ENCODE assay signal across 13 cellular contexts in genomic region chr12:96335270-96335669, GRCh38.
DNase-seq lines count a peak whose midpoint lies in the region; ATAC-seq and TF ChIP-seq lines count a peak whose summit lies in the region.
"Had no signal": no experiment of that assay in that cellular context is flagged by ENCODE, and none has a peak within 500 bp of the region (broad histone marks: within the 10 kb centered on the region; RNA-seq: fewer than 3 reads in every experiment).

No MANE protein-coding gene starts in this region.

- no peak overlapping the region for H2AFZ ChIP-seq in smooth muscle cell (ENCODE audit: low read depth)

- DNase-seq in globus pallidus (ENCODE audit: low spot score) (peak; percentile 54), NCI-H2081 (lab: John Stamatoyannopoulos, UW) (no peak), hippocampal formation (lab: John Stamatoyannopoulos, UW) (no peak), sigmoid colon (no peak), smooth muscle cell (lab: John Stamatoyannopoulos, UW; ENCODE audit: unreplicated experiment) (no peak)
- DNase-seq: GDM1, IMR-90, left ventricle myocardium inferior, small intestine had no signal

- H3K79me2 ChIP-seq in smooth muscle cell (ENCODE audit: low read depth) = peaks cover 89% of the 10 kb centered on the region

- H3K27ac ChIP-seq in sigmoid colon (no peak overlapping the region), smooth muscle cell (ENCODE audit: low read depth) (no peak overlapping the region)
- H3K27ac ChIP-seq: left ventricle myocardium inferior, tibial nerve had no signal

- H3K36me3 ChIP-seq in sigmoid colon = peaks cover 0 to 9% (median 0%) of the 10 kb centered on the region in 4 donors
- H3K36me3 ChIP-seq in smooth muscle cell (ENCODE audit: low read depth) = peaks cover 6% of the 10 kb centered on the region

- no peak overlapping the region for H3K4me3 ChIP-seq in sigmoid colon
- H3K4me3 ChIP-seq in smooth muscle cell = no peak overlapping the region
- H3K4me3 ChIP-seq: left ventricle myocardium inferior, tibial nerve had no signal

- no peak for TF ChIP-seq EP300 in sigmoid colon (IDR thresholded peaks at IDR 0.05)

- H3K4me1 ChIP-seq in sigmoid colon (peaks cover 0 to 31% (median 16%) of the 10 kb centered on the region in 4 donors), smooth muscle cell (ENCODE audit: low read depth) (no peaks in the 10 kb centered on the region)

- intact Hi-C loops in sigmoid colon (cut with DNase I) = no loop called here

- no peak overlapping the region for H3K9ac ChIP-seq in smooth muscle cell (ENCODE audit: low read depth)

- H3K4me2 ChIP-seq in smooth muscle cell = no peak overlapping the region

- H3F3A ChIP-seq in smooth muscle cell (ENCODE audit: low read depth) = peaks cover 2% of the 10 kb centered on the region

- TF ChIP-seq CTCF in sigmoid colon (IDR thresholded peaks at IDR 0.05) (no peak), smooth muscle cell (IDR thresholded peaks at IDR 0.05; ENCODE audit: borderline replicate concordance, insufficient read depth, poor library complexity, severe bottlenecking) (no peak)

- no peaks in the 10 kb centered on the region for H3K9me3 ChIP-seq in sigmoid colon
- H3K9me3 ChIP-seq in smooth muscle cell (replicated peaks; ENCODE audit: low read depth) = no peaks in the 10 kb centered on the region

- peaks cover 86% of the 10 kb centered on the region for H4K20me1 ChIP-seq in smooth muscle cell (ENCODE audit: low read depth)

- 63 to 71% methylated on average over 5 of the region's 5 CpGs for WGBS in sigmoid colon, 2 donors
- 97% methylated on average over 5 of the region's 5 CpGs for WGBS in smooth muscle cell (ENCODE audit: low lambda C conversion rate)

- TF ChIP-seq POLR2A in sigmoid colon (IDR thresholded peaks at IDR 0.05) = no peak

- ATAC-seq in GM18873 (IDR thresholded peaks at IDR 0.05; ENCODE audit: low FRiP score, unreplicated experiment) (peak; percentile 82), GM21576 (IDR thresholded peaks at IDR 0.05; ENCODE audit: unreplicated experiment) (peak; percentile 88), HG03378 (IDR thresholded peaks at IDR 0.05; ENCODE audit: unreplicated experiment) (peak; percentile 90)

- H3K27me3 ChIP-seq in sigmoid colon (no peaks in the 10 kb centered on the region), smooth muscle cell (ENCODE audit: low read depth) (no peaks in the 10 kb centered on the region)
- H3K27me3 ChIP-seq: tibial nerve had no signal
